ENCODE assay signal across 8 cellular contexts in the genomic region with DNA sequence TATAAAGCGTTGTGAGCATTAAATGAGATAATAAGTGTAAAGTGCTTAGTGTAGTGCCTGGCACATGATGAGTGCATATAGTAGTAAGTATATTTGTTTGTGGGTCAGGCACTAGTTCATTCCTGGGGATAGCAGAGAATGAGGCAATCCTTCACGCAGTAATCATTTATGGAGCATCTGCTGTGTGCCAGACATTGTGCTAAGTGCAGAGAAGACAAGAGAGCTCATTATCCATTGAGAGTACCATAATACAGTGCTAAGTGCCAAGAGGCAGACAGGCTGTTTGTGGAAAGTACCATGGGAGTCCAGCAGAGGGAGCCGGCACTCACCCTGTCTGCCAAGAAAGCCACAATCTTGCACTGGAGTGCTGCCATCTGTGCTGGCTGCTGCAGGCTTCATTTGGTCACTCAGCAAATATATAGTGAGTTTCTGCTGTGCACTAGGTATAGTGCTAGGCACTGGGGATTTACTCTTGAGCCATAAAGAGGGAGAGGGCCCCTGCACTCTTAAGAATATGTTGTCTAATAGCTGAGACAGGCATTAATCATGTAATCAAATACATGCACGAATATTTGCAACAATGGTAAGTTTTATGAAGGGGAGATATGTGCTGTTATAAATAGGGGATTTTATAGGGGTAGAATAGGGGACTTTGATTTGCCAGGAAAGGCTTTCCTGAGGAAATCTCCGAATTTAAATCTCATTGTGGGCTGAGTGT. TPM values are rescaled to one million over a fixed set of nuclear protein-coding genes. Genes with fewer than 3 reads are reported as not detected.
DNase-seq lines count a peak whose midpoint lies in the region; ATAC-seq, FAIRE-seq and TF ChIP-seq lines count a peak whose summit lies in the region.

No MANE protein-coding gene starts in this region.

- DNase-seq in CD8-positive, alpha-beta memory T cell, result peak; percentile 49 to 64 (median 55)
- DNase-seq in HCEC 1CT, result peak; percentile 71
- DNase-seq in NCI-H345 (lab: John Stamatoyannopoulos, UW), result peak; percentile 76
- peak; percentile 34 to 46 (median 42) for DNase-seq in activated CD4-positive, CD25-positive, alpha-beta regulatory T cell (lab: John Stamatoyannopoulos, UW)
- DNase-seq in bronchial epithelial cell (ENCODE audit: low read depth), result peak; percentile 69
- DNase-seq in kidney epithelial cell (ENCODE audit: low read depth), result peak; percentile 48
- DNase-seq in stimulated activated CD4-positive, alpha-beta T cell treated with anti-CD3 and anti-CD28 coated beads, Interleukin-1b, Interleukin-23, amount 100 ng/mL, for 48 hours, result peak; percentile 59

- no peak for ATAC-seq in GM21717 (IDR thresholded peaks at IDR 0.05; ENCODE audit: unreplicated experiment)

- H3K9me3 ChIP-seq in CD8-positive, alpha-beta memory T cell (ENCODE audit: low read length), result no peaks in the 10 kb centered on the region

- peaks cover 56% of the 10 kb centered on the region for H3K4me1 ChIP-seq in CD8-positive, alpha-beta memory T cell (ENCODE audit: insufficient read depth, low read length)

- no peaks in the 10 kb centered on the region for H3K36me3 ChIP-seq in CD8-positive, alpha-beta memory T cell (ENCODE audit: insufficient read depth, low read length)
- H3K36me3 ChIP-seq in bronchial epithelial cell (ENCODE audit: control insufficient read depth, insufficient read depth, low read length), result peaks cover 16% of the 10 kb centered on the region
- no peaks in the 10 kb centered on the region for H3K36me3 ChIP-seq in kidney epithelial cell (ENCODE audit: control insufficient read depth, insufficient read depth, low read length)

- peaks cover 0 to 67% (median 7%) of the 10 kb centered on the region in 3 donors for H3K36me3 Mint-ChIP-seq in CD8-positive, alpha-beta memory T cell

- no peaks in the 10 kb centered on the region for H3K9me3 Mint-ChIP-seq in CD8-positive, alpha-beta memory T cell

- TF ChIP-seq CTCF in bronchial epithelial cell (IDR thresholded peaks at IDR 0.05; ENCODE audit: insufficient read depth, low read length, severe bottlenecking), result peak; percentile 90
- TF ChIP-seq CTCF in kidney epithelial cell (IDR thresholded peaks at IDR 0.05; ENCODE audit: insufficient read depth, low read length, poor library complexity, severe bottlenecking), result peak; percentile 92

- H3K27me3 ChIP-seq in CD8-positive, alpha-beta memory T cell (ENCODE audit: insufficient read depth, low read length, poor library complexity, severe bottlenecking), result no peaks in the 10 kb centered on the region
- H3K27me3 ChIP-seq in bronchial epithelial cell (ENCODE audit: control insufficient read depth, insufficient read depth, low read length) (no peaks in the 10 kb centered on the region), kidney epithelial cell (ENCODE audit: control insufficient read depth, insufficient read depth, low read length) (no peaks in the 10 kb centered on the region)

- H3K4me3 ChIP-seq in CD8-positive, alpha-beta memory T cell (ENCODE audit: low read length), result no peak overlapping the region
- H3K4me3 ChIP-seq in bronchial epithelial cell (ENCODE audit: low read depth, low read length), result no peak overlapping the region
- H3K4me3 ChIP-seq in kidney epithelial cell (ENCODE audit: low read depth, low read length), result no peak overlapping the region

- peak overlapping the region; percentile 2 to 75 (median 34) for H3K27ac Mint-ChIP-seq in CD8-positive, alpha-beta memory T cell

- no peaks in the 10 kb centered on the region for H3K27me3 Mint-ChIP-seq in CD8-positive, alpha-beta memory T cell

- H3K4me1 Mint-ChIP-seq in CD8-positive, alpha-beta memory T cell, result peaks cover 68 to 83% (median 83%) of the 10 kb centered on the region in 3 donors

- no peak for FAIRE-seq in bronchial epithelial cell (lab: Jason Lieb, UNC)

- POLR2A ChIA-PET in CD8-positive, alpha-beta memory T cell (lab: Charles Lee), result no interaction called here

- peak overlapping the region in 1 of 7 donors; percentile 10 for H3K4me3 Mint-ChIP-seq in CD8-positive, alpha-beta memory T cell

- CTCF ChIA-PET in CD8-positive, alpha-beta memory T cell (lab: Charles Lee), result interaction anchor here (1.1 to 5.4 kb wide), 8 partner anchors 9 to 342 kb away, joined by 3 to 51 read pairs (median 5); a partner anchor contains a TSS

- H3K27ac ChIP-seq in CD8-positive, alpha-beta memory T cell (ENCODE audit: low read depth, low read length), result no peak overlapping the region

RNA-seq across cellular contexts. Expression of a gene that starts 12.9 kb away (rescaled TPM):
- 1 to 10 TPM; 1.6 to 3.0 TPM for total RNA-seq in CD8-positive, alpha-beta memory T cell
- 2.6 TPM for polyA plus RNA-seq in CD8-positive, alpha-beta memory T cell
- total RNA-seq in bronchial epithelial cell (under 0.01 and 0.13 TPM in 2 replicates), kidney epithelial cell (0.13 and 1.4 TPM in 2 replicates)

RNA-seq across cellular contexts. Expression of a gene that starts 13.2 kb away (rescaled TPM):
- total RNA-seq in CD8-positive, alpha-beta memory T cell, result 100 to 1,000 TPM; 155 to 164 TPM
- polyA plus RNA-seq in CD8-positive, alpha-beta memory T cell, result 281 TPM
- total RNA-seq in bronchial epithelial cell (178 and 216 TPM in 2 replicates), kidney epithelial cell (234 and 237 TPM in 2 replicates)
